In genomic region chr3:42055291-42055690, GRCh38 we compare ENCODE assay signal across 15 cellular contexts. TPM values are rescaled to one million over a fixed set of nuclear protein-coding genes. Genes with fewer than 3 reads are reported as not detected.
DNase-seq lines count a peak whose midpoint lies in the region; ATAC-seq and TF ChIP-seq lines count a peak whose summit lies in the region.
"Had no signal": no experiment of that assay in that cellular context is flagged by ENCODE, and none has a peak within 500 bp of the region (broad histone marks: within the 10 kb centered on the region; RNA-seq: fewer than 3 reads in every experiment).

No MANE protein-coding gene starts in this region.

- TF ChIP-seq CTCF in foreskin fibroblast (IDR thresholded peaks at IDR 0.05; ENCODE audit: low read depth, low read length), result no peak
- no peak for TF ChIP-seq CTCF in psoas muscle (IDR thresholded peaks at IDR 0.05)

- ATAC-seq in psoas muscle, result no peak
- no peak for ATAC-seq in activated naive CD8-positive, alpha-beta T cell treated with anti-CD3 and anti-CD28 coated beads, Interleukin-2, amount 50 U/mL, for 24 hours
- no peak for ATAC-seq in GM21528 (IDR thresholded peaks at IDR 0.05; ENCODE audit: low FRiP score, unreplicated experiment)
- no peak for ATAC-seq in GM21526 (IDR thresholded peaks at IDR 0.05; ENCODE audit: low FRiP score, unreplicated experiment)
- no peak for ATAC-seq in GM21786 (IDR thresholded peaks at IDR 0.05; ENCODE audit: unreplicated experiment)
- ATAC-seq: activated CD8-positive, alpha-beta memory T cell treated with anti-CD3 and anti-CD28 coated beads, Interleukin-2, amount 10 ng/mL, durations not matched to agents 7 days and 5 days; activated naive CD4-positive, alpha-beta T cell treated with anti-CD3 and anti-CD28 coated beads, Interleukin-2, amount 50 U/mL, for 72 hours had no signal

- H3K4me1 ChIP-seq in psoas muscle, result peaks cover 60% of the 10 kb centered on the region

- H3K27ac ChIP-seq in psoas muscle, result peak overlapping the region; percentile 80

- H3K36me3 ChIP-seq in psoas muscle (ENCODE audit: insufficient read depth in 1 of 2, low read depth in 1 of 2), result no peaks in the 10 kb centered on the region
- H3K36me3 ChIP-seq: right atrium auricular region, stomach had no signal

- H3K4me3 ChIP-seq in foreskin fibroblast (ENCODE audit: low read depth in 1 of 2, low read length in 2 of 2) (no peak overlapping the region), psoas muscle (no peak overlapping the region)
- H3K4me3 ChIP-seq: right atrium auricular region, stomach had no signal

- intact Hi-C loops in psoas muscle (cut with DNase I), result no loop called here

- H3K36me3 Mint-ChIP-seq in activated naive CD8-positive, alpha-beta T cell treated with anti-CD3 and anti-CD28 coated beads, Interleukin-2, amount 50 U/mL, for 24 hours (ENCODE audit: low read depth), result peaks cover 7% of the 10 kb centered on the region
- H3K36me3 Mint-ChIP-seq: activated naive CD4-positive, alpha-beta T cell treated with anti-CD3 and anti-CD28 coated beads, Interleukin-2, amount 50 U/mL, for 72 hours had no signal

- no peak overlapping the region for H3K4me3 Mint-ChIP-seq in activated naive CD8-positive, alpha-beta T cell treated with anti-CD3 and anti-CD28 coated beads, Interleukin-2, amount 50 U/mL, for 24 hours
- H3K4me3 Mint-ChIP-seq: activated CD8-positive, alpha-beta memory T cell treated with anti-CD3 and anti-CD28 coated beads, Interleukin-2, amount 10 ng/mL, durations not matched to agents 7 days and 5 days; CD4-positive, alpha-beta memory T cell had no signal

- H3K27ac Mint-ChIP-seq in activated naive CD8-positive, alpha-beta T cell treated with anti-CD3 and anti-CD28 coated beads, Interleukin-2, amount 50 U/mL, for 24 hours, result no peak overlapping the region
- H3K27ac Mint-ChIP-seq: activated CD8-positive, alpha-beta memory T cell treated with anti-CD3 and anti-CD28 coated beads, Interleukin-2, amount 10 ng/mL, durations not matched to agents 7 days and 5 days; activated naive CD4-positive, alpha-beta T cell treated with anti-CD3 and anti-CD28 coated beads, Interleukin-2, amount 50 U/mL, for 72 hours; CD4-positive, alpha-beta memory T cell had no signal

- DNase-seq in GM04504 (ENCODE audit: low read depth) (peak; percentile 79), amniotic epithelial cell (ENCODE audit: low read depth) (peak; percentile 97), foreskin fibroblast (peak; percentile 79), psoas muscle (no peak)
- no peak for DNase-seq in activated naive CD8-positive, alpha-beta T cell treated with anti-CD3 and anti-CD28 coated beads, Interleukin-2, amount 50 U/mL, for 24 hours
- DNase-seq: activated CD8-positive, alpha-beta memory T cell treated with anti-CD3 and anti-CD28 coated beads, Interleukin-2, amount 10 ng/mL, durations not matched to agents 7 days and 5 days; CD4-positive, alpha-beta memory T cell; NCI-H1105 treated with DMSO at 0.1 percent for 48 hours; stomach; SW 1271 had no signal

- H3K9me3 Mint-ChIP-seq in activated naive CD8-positive, alpha-beta T cell treated with anti-CD3 and anti-CD28 coated beads, Interleukin-2, amount 50 U/mL, for 24 hours, result no peaks in the 10 kb centered on the region
- H3K9me3 Mint-ChIP-seq: activated naive CD4-positive, alpha-beta T cell treated with anti-CD3 and anti-CD28 coated beads, Interleukin-2, amount 50 U/mL, for 72 hours; CD4-positive, alpha-beta memory T cell had no signal

- no peaks in the 10 kb centered on the region for H3K27me3 ChIP-seq in psoas muscle (ENCODE audit: insufficient read depth in 3 of 3, low read length in 2 of 3)
- H3K27me3 ChIP-seq: right atrium auricular region, stomach had no signal

- no peaks in the 10 kb centered on the region for H3K9me3 ChIP-seq in psoas muscle
- H3K9me3 ChIP-seq: right atrium auricular region, stomach had no signal

- no peaks in the 10 kb centered on the region for H3K27me3 Mint-ChIP-seq in activated naive CD8-positive, alpha-beta T cell treated with anti-CD3 and anti-CD28 coated beads, Interleukin-2, amount 50 U/mL, for 24 hours
- H3K27me3 Mint-ChIP-seq: activated CD8-positive, alpha-beta memory T cell treated with anti-CD3 and anti-CD28 coated beads, Interleukin-2, amount 10 ng/mL, durations not matched to agents 7 days and 5 days; CD4-positive, alpha-beta memory T cell had no signal

- WGBS in psoas muscle, 3 donors, result 71 to 83% (median 78%) methylated on average over 3 of the region's 3 CpGs

- H3K4me1 Mint-ChIP-seq in activated naive CD8-positive, alpha-beta T cell treated with anti-CD3 and anti-CD28 coated beads, Interleukin-2, amount 50 U/mL, for 24 hours, result peaks cover 44% of the 10 kb centered on the region

RNA-seq across cellular contexts. Expression of gene TRAK1, which starts 35.9 kb away (rescaled TPM):
- 100 to 1,000 TPM in 3 of 4 donors, 10 to 100 TPM in 1; 94.8 to 128 (median 120) TPM for total RNA-seq in psoas muscle
- polyA plus RNA-seq in psoas muscle, result 10 to 100 TPM; 30.8 to 68.2 (median 45.2) TPM

Comparison
In these comparisons a context has a peak if more than half of its experiments do, and no peak if none do; other contexts are left out.
1. DNase-seq: peak in GM04504 (single experiment), amniotic epithelial cell (single experiment) and foreskin fibroblast (2 of 2); none in psoas muscle (0 of 2) and activated naive CD8-positive, alpha-beta T cell treated with anti-CD3 and anti-CD28 coated beads, Interleukin-2, amount 50 U/mL, for 24 hours (single experiment).